Comparison of ENCODE assay signal across 8 cellular contexts in the genomic region with DNA sequence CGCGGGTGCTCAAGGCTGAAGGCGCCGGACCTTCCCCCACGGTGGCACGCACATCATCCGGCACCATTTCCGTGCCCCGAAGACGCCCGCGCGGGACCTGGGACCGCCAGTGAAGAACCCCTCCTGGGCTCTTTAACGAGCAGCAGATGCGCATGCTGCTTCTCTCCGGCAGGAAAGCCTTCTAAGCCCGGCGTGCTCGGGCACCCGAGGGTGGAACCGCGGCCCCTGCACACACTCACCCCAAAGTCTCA. TPM values are rescaled to one million over a fixed set of nuclear protein-coding genes. Genes with fewer than 3 reads are reported as not detected.
DNase-seq lines count a peak whose midpoint lies in the region; TF ChIP-seq lines count a peak whose summit lies in the region.

No MANE protein-coding gene starts in this region.

- H3K4me2 ChIP-seq in parathyroid adenoma (ENCODE audit: low read length): peak overlapping the region; percentile 72

- H3K4me1 ChIP-seq in SJSA1 (replicated peaks) (peaks cover 36% of the 10 kb centered on the region), esophagus muscularis mucosa (peaks cover 21 to 56% (median 52%) of the 10 kb centered on the region in 4 donors), parathyroid adenoma (no peaks in the 10 kb centered on the region)

- no peaks in the 10 kb centered on the region for H3K9me3 Mint-ChIP-seq in Calu3 (ENCODE audit: low read depth, unreplicated experiment)

- H3K27me3 ChIP-seq in SJSA1 (replicated peaks): no peaks in the 10 kb centered on the region
- H3K27me3 ChIP-seq in esophagus muscularis mucosa: peaks cover 0 to 34% (median 0%) of the 10 kb centered on the region in 4 donors
- H3K27me3 ChIP-seq in parathyroid adenoma (ENCODE audit: control insufficient read depth, insufficient read depth, low read length): peaks cover 10% of the 10 kb centered on the region

- H3K79me2 ChIP-seq in parathyroid adenoma: no peaks in the 10 kb centered on the region

- no peak for DNase-seq in Calu3
- peak in 1 of 2 experiments; percentile 72 for DNase-seq in SJSA1 (ENCODE audit: low read depth in 1 of 2, low spot score in 2 of 2)
- DNase-seq in esophagus muscularis mucosa (ENCODE audit: extremely low spot score): no peak
- no peak for DNase-seq in NCI-H187 treated with DMSO at 0.1 percent for 48 hours (lab: John Stamatoyannopoulos, UW)
- DNase-seq in activated effector memory CD4-positive, alpha-beta T cell treated with anti-CD3 and anti-CD28 coated beads, Interleukin-2, amount 50 U/mL, for 16 hours: no peak
- DNase-seq in SW 1271 (lab: John Stamatoyannopoulos, UW): no peak
- DNase-seq in DMS79 (lab: John Stamatoyannopoulos, UW): no peak

- no CpG with 5 or more reads among the region's 23 CpGs for WGBS in esophagus muscularis mucosa

- H3K9me3 ChIP-seq in SJSA1 (replicated peaks) (no peaks in the 10 kb centered on the region), esophagus muscularis mucosa (no peaks in the 10 kb centered on the region), parathyroid adenoma (ENCODE audit: control insufficient read depth, low read length) (no peaks in the 10 kb centered on the region)

- H3K27me3 Mint-ChIP-seq in Calu3 (ENCODE audit: unreplicated experiment): no peaks in the 10 kb centered on the region

- H3K27ac ChIP-seq in SJSA1: no peak overlapping the region
- H3K27ac ChIP-seq in esophagus muscularis mucosa (replicated peaks in 1 of 4): peak overlapping the region; percentile 85 to 89 (median 86)
- H3K27ac ChIP-seq in parathyroid adenoma: no peak overlapping the region

- TF ChIP-seq EP300 in esophagus muscularis mucosa (IDR thresholded peaks at IDR 0.05): no peak

- TF ChIP-seq CTCF in Calu3 (IDR thresholded peaks at IDR 0.05; ENCODE audit: unreplicated experiment) (no peak), esophagus muscularis mucosa (IDR thresholded peaks at IDR 0.05) (no peak), parathyroid adenoma (IDR thresholded peaks at IDR 0.05) (no peak)

- CTCF ChIA-PET in Calu3 (lab: Charles Lee): interaction anchor here (0.8 to 3.8 kb wide), 8 partner anchors 12 to 494 kb away, joined by 3 to 17 read pairs (median 3); no protein-coding TSS in a partner anchor

- peak overlapping the region; percentile 82 for H3K27ac Mint-ChIP-seq in Calu3 (ENCODE audit: unreplicated experiment)

- no peak overlapping the region for H2AFZ ChIP-seq in parathyroid adenoma

- H3K36me3 Mint-ChIP-seq in Calu3 (ENCODE audit: insufficient read depth, unreplicated experiment): peaks cover 65% of the 10 kb centered on the region

- H3K4me1 Mint-ChIP-seq in Calu3 (ENCODE audit: low read depth, unreplicated experiment): peaks cover 31% of the 10 kb centered on the region

- no peak overlapping the region for H3K9ac ChIP-seq in parathyroid adenoma

- intact Hi-C loops in Calu3 (cut with micrococcal nuclease; ENCODE audit: unreplicated experiment) (loop anchor here (10.0 kb wide), 1 partner anchor 47 kb away; no protein-coding TSS in a partner anchor), esophagus muscularis mucosa (cut with DNase I) (loop anchor here (5.0 kb wide), 1 partner anchor 70 kb away; no protein-coding TSS in a partner anchor)

- no peak for TF ChIP-seq POLR2A in esophagus muscularis mucosa (IDR thresholded peaks at IDR 0.05; ENCODE audit: low read depth)

- H3K36me3 ChIP-seq in SJSA1 (no peaks in the 10 kb centered on the region), esophagus muscularis mucosa (no peaks in the 10 kb centered on the region), parathyroid adenoma (ENCODE audit: control insufficient read depth, insufficient read depth, low read length) (no peaks in the 10 kb centered on the region)

- TSS peak; percentile 69 for BruUV-seq in Calu3 (replicated peaks; lab: Mats Ljungman, UMichigan)

- H3K4me3 Mint-ChIP-seq in Calu3 (ENCODE audit: low read depth, unreplicated experiment): peak overlapping the region; percentile 76

- H3K4me3 ChIP-seq in SJSA1 (peak overlapping the region; percentile 48), esophagus muscularis mucosa (peak overlapping the region; percentile 61 to 73 (median 64)), parathyroid adenoma (ENCODE audit: low read depth, low read length) (peak overlapping the region; percentile 52)

RNA-seq across cellular contexts. Expression of a gene that starts 0.2 kb away (rescaled TPM):
- total RNA-seq in Calu3 (2022) (46.1 and 51.0 TPM in 2 replicates), esophagus muscularis mucosa (1 to 10 TPM; 2.5 to 4.4 (median 2.9) TPM)
- total RNA-seq in SJSA1 (2014; rRNA removed; shearing (Covaris generic)): 0.66 and 2.0 TPM in 2 replicates

Comparison
In these comparisons a context has a peak if more than half of its experiments do, and no peak if none do; other contexts are left out.
1. H3K27ac ChIP-seq: peak in esophagus muscularis mucosa (4 of 4); none in SJSA1 (single experiment) and parathyroid adenoma (single experiment).
2. Peak in every context shown above with its lines, with median percentiles within 50 percentile points of each other: H3K4me3 ChIP-seq.